ENCODE assay signal across 30 cellular contexts in the genomic region with DNA sequence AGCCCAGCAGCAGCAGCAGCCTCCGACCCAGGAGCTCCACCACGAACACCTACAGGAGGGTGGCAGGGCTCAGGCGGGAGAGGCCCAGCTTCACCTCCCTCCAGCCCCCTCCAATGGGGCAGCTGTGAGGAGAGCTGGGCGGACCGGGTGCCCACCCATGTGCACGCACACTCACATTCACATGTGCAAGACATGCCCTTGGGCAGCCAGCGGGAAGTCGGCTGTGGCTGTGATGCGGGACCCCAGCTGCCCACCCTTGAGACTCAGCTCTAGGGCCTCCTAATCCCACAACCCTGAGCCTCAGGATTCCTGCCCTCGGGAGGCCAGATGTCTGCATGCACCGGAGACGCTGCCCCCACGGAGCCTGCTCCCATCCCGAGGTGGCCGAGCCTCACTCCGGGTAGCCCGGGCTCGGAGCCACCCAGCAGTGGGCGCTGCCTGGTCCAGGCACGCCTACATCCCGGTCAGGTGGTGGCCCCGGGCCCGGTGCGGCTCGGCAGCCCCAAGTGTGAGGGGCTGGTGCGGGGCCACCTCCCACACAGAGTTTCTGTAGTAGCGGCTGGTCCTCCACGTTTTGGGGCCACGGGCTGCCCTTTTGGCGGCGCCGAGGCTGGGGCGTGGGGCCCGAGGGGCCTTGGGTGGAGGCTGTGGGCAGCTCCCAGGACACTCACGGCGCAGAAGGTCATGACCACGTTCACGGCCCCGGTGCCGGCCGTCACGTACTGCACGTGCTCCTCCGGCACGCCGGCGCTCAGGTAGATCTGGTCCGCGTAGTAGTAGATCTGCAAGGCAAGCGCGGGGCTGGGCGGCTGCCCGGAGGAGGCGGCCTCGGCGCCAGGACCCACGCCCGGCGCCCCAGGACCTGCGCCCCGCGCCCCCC. TPM values are rescaled to one million over a fixed set of nuclear protein-coding genes. Genes with fewer than 3 reads are reported as not detected.
DNase-seq lines count a peak whose midpoint lies in the region; ATAC-seq, FAIRE-seq and TF ChIP-seq lines count a peak whose summit lies in the region.
"Had no signal": no experiment of that assay in that cellular context is flagged by ENCODE, and none has a peak within 500 bp of the region (broad histone marks: within the 10 kb centered on the region; RNA-seq: fewer than 3 reads in every experiment).

No MANE protein-coding gene starts in this region.

- BruUV-seq in mammary epithelial cell (replicated peaks; lab: Mats Ljungman, UMichigan) = no TSS peak
- BruUV-seq in MCF 10A (replicated peaks; lab: Mats Ljungman, UMichigan) = no TSS peak
- BruUV-seq in IMR-90 (replicated peaks; lab: Mats Ljungman, UMichigan) = no TSS peak

- CTCF ChIA-PET in mammary epithelial cell (lab: Charles Lee; ENCODE audit: low non-redundant PET) (no interaction called here), MCF 10A (lab: Yijun Ruan, JAX) (interaction anchor here (0.6 to 1.1 kb wide), 4 partner anchors 34 to 1916 kb away, joined by 3 read pairs; no protein-coding TSS in a partner anchor), IMR-90 (lab: Yijun Ruan, JAX) (no interaction called here)

- no peak overlapping the region for H2BK5ac ChIP-seq in IMR-90 (ENCODE audit: low read depth, low read length, poor library complexity, severe bottlenecking)

- TF ChIP-seq RAD21 in IMR-90 (IDR thresholded peaks at IDR 0.05; ENCODE audit: low read length) = no peak

- no peak for ATAC-seq in IMR-90 (ENCODE audit: low read depth)
- ATAC-seq in sciatic nerve = peak; percentile 30

- H3K23ac ChIP-seq in IMR-90 (ENCODE audit: low read depth, low read length) = no peak overlapping the region

- H3K27me3 ChIP-seq in mammary epithelial cell (ENCODE audit: insufficient read depth, low read length) (peaks cover 5% of the 10 kb centered on the region), IMR-90 (ENCODE audit: control insufficient read depth, insufficient read depth, low read length) (peaks cover 45% of the 10 kb centered on the region)
- H3K27me3 ChIP-seq: sigmoid colon had no signal

- H2AK5ac ChIP-seq in IMR-90 (ENCODE audit: low read depth, low read length) = no peak overlapping the region

- no peak overlapping the region for H4K5ac ChIP-seq in IMR-90 (ENCODE audit: low read depth, low read length)

- H3K9ac ChIP-seq in mammary epithelial cell (ENCODE audit: insufficient read depth, low read length) (no peak overlapping the region), IMR-90 (ENCODE audit: low read depth, low read length) (no peak overlapping the region), kidney (ENCODE audit: low read length in 2 of 2) (no peak overlapping the region)
- H3K9ac ChIP-seq: parathyroid adenoma had no signal

- no peak overlapping the region for H4K8ac ChIP-seq in IMR-90 (ENCODE audit: low read depth in 2 of 2, low read length in 2 of 2)

- peak overlapping the region; percentile 78 for H3K4me2 ChIP-seq in mammary epithelial cell (ENCODE audit: insufficient read depth, low read depth, low read length)
- no peak overlapping the region for H3K4me2 ChIP-seq in IMR-90 (ENCODE audit: low read depth, low read length)

- peak overlapping the region in 2 of 3 experiments; percentile 11 to 20 for H3K4me3 ChIP-seq in mammary epithelial cell (replicated peaks in 1 of 3; ENCODE audit: insufficient read depth in 1 of 3, low read depth in 2 of 3, low read length in 3 of 3)
- H3K4me3 ChIP-seq in IMR-90 (ENCODE audit: insufficient read depth, low read depth, low read length) = no peak overlapping the region
- no peak overlapping the region for H3K4me3 ChIP-seq in kidney (ENCODE audit: low read length in 2 of 2)
- H3K4me3 ChIP-seq: sigmoid colon had no signal

- H4K20me1 ChIP-seq in mammary epithelial cell (ENCODE audit: insufficient read depth, low read length) = no peaks in the 10 kb centered on the region
- H4K20me1 ChIP-seq in IMR-90 (ENCODE audit: insufficient read depth, low read length) = no peaks in the 10 kb centered on the region

- no peak overlapping the region for H3K18ac ChIP-seq in IMR-90 (ENCODE audit: low read depth, low read length)

- intact Hi-C loops in mammary epithelial cell (cut with micrococcal nuclease) = no loop called here
- intact Hi-C loops in MCF 10A (cut with micrococcal nuclease) = no loop called here
- intact Hi-C loops in IMR-90 (cut with micrococcal nuclease) = no loop called here
- intact Hi-C loops in kidney (cut with DNase I) = no loop called here
- intact Hi-C loops in sciatic nerve (cut with DNase I) = no loop called here

- no peaks in the 10 kb centered on the region for H3K9me1 ChIP-seq in IMR-90 (ENCODE audit: insufficient read depth, low read length)

- H2BK20ac ChIP-seq in IMR-90 (ENCODE audit: low read depth, low read length) = no peak overlapping the region

- no peaks in the 10 kb centered on the region for H3K79me2 ChIP-seq in mammary epithelial cell (ENCODE audit: insufficient read depth, low read length)
- H3K79me2 ChIP-seq: parathyroid adenoma had no signal

- no peak overlapping the region for H3K14ac ChIP-seq in IMR-90 (replicated peaks; ENCODE audit: low read depth, low read length)

- TF ChIP-seq CTCF in mammary epithelial cell (conservative IDR thresholded peaks at IDR 0.05 in 1 of 2, IDR thresholded peaks at IDR 0.05 in 1 of 2; ENCODE audit: extremely low read depth in 1 of 2, insufficient read depth in 1 of 2, low read depth in 1 of 2, low read length in 2 of 2) (peak in 1 of 2 donors; percentile 11), MCF 10A (IDR thresholded peaks at IDR 0.05; ENCODE audit: unreplicated experiment) (no peak), IMR-90 (conservative IDR thresholded peaks at IDR 0.05; ENCODE audit: low read depth, low read length) (no peak), kidney (IDR thresholded peaks at IDR 0.05; ENCODE audit: borderline replicate concordance, extremely low read depth, insufficient read depth) (no peak)

- H3K9me3 ChIP-seq in mammary epithelial cell (replicated peaks; ENCODE audit: insufficient read depth, low read length) = peaks cover 5% of the 10 kb centered on the region
- peaks cover 12% of the 10 kb centered on the region for H3K9me3 ChIP-seq in IMR-90 (ENCODE audit: control insufficient read depth, insufficient read depth, low read length)
- peaks cover 0 to 7% of the 10 kb centered on the region in 2 donors for H3K9me3 ChIP-seq in kidney (ENCODE audit: control insufficient read depth in 1 of 2, low read length in 2 of 2)

- H3K4me3 Mint-ChIP-seq in MCF 10A (ENCODE audit: unreplicated experiment) = no peak overlapping the region
- H3K4me3 Mint-ChIP-seq: activated CD4-positive, alpha-beta T cell treated with anti-CD3 and anti-CD28 coated beads, Interleukin-2, amount 10 ng/mL, durations not matched to agents 7 days and 5 days; activated T-cell treated with anti-CD3 and anti-CD28 coated beads, Interleukin-2, amount 50 U/mL, for 24 hours; immature natural killer cell; nephron; stimulated activated naive CD8-positive, alpha-beta T cell treated with anti-CD3 and anti-CD28 coated beads, Interleukin-15, Interleukin-2, amounts not matched to agents 100 ng/mL and 50 ng/mL, for 24 hours had no signal

- WGBS in mammary epithelial cell (ENCODE audit: low coverage, missing lambda C conversion rate) = 67% methylated on average over 10 of the region's 62 CpGs
- 45% methylated on average over 33 of the region's 62 CpGs; no CpG with 5 or more reads in 1 of the 2 experiments for WGBS in IMR-90 (ENCODE audit: extremely low coverage in 2 of 2, insufficient read length in 1 of 2), 2 experiments

- H3K36me3 ChIP-seq in mammary epithelial cell (ENCODE audit: insufficient read depth, low read length) (no peaks in the 10 kb centered on the region), IMR-90 (ENCODE audit: control insufficient read depth, insufficient read depth, low read length) (no peaks in the 10 kb centered on the region), kidney (ENCODE audit: control insufficient read depth in 1 of 2, insufficient read depth in 2 of 2, low read length in 2 of 2) (no peaks in the 10 kb centered on the region)
- H3K36me3 ChIP-seq: sigmoid colon had no signal

- in situ Hi-C loops in mammary epithelial cell (cut with MboI; ENCODE audit: low sequenced_read_pairs in 2 of 2) = no loop called here
- in situ Hi-C loops in IMR-90 (cut with MboI; ENCODE audit: low sequenced_read_pairs) = no loop called here

- no peaks in the 10 kb centered on the region for H3K79me1 ChIP-seq in IMR-90 (ENCODE audit: low read depth in 1 of 2, low read length in 2 of 2)

- no peak overlapping the region for H3K56ac ChIP-seq in IMR-90 (ENCODE audit: extremely low read depth, insufficient read depth, low read length)

- no peak for TF ChIP-seq POLR2A in IMR-90 (IDR thresholded peaks at IDR 0.05; ENCODE audit: low read depth, low read length)

- no peak for DNase-seq in mammary epithelial cell
- no peak for DNase-seq in MCF 10A (ENCODE audit: unreplicated experiment)
- DNase-seq in IMR-90 = no peak
- peak; percentile 76 for DNase-seq in kidney
- DNase-seq in sciatic nerve (ENCODE audit: low spot score) = no peak
- no peak for DNase-seq in stimulated activated CD4-positive, alpha-beta T cell treated with anti-CD3 and anti-CD28 coated beads, Interleukin-2, amount 100 ng/mL, for 24 hours
- DNase-seq in NCI-H2029 treated with DMSO at 0.1 percent for 48 hours (lab: John Stamatoyannopoulos, UW) = no peak
- no peak for DNase-seq in NCI-H2227 treated with DMSO at 0.1 percent for 48 hours (lab: John Stamatoyannopoulos, UW)
- DNase-seq: activated CD4-positive, alpha-beta T cell treated with anti-CD3 and anti-CD28 coated beads, Interleukin-2, amount 10 ng/mL, durations not matched to agents 7 days and 5 days; activated naive CD4-positive, alpha-beta T cell; activated T-cell treated with anti-CD3 and anti-CD28 coated beads, Interleukin-2, amount 50 U/mL, for 24 hours; AML-193; GF-D8; hippocampal formation; immature natural killer cell; NCI-H1694; NCI-H510A treated with DMSO at 0.1 percent for 48 hours; NK-92 treated with Interleukin-12 subunit alpha and Interleukin-12 subunit beta, amount 100 ng/mL, for 24 hours; SHP77 treated with DMSO at 0.1 percent for 48 hours; sigmoid colon; T1000 had no signal

- no peak overlapping the region for H3K27ac Mint-ChIP-seq in MCF 10A (ENCODE audit: low read depth, unreplicated experiment)
- H3K27ac Mint-ChIP-seq: activated CD4-positive, alpha-beta T cell treated with anti-CD3 and anti-CD28 coated beads, Interleukin-2, amount 10 ng/mL, durations not matched to agents 7 days and 5 days; activated T-cell treated with anti-CD3 and anti-CD28 coated beads, Interleukin-2, amount 50 U/mL, for 24 hours; immature natural killer cell; nephron; stimulated activated naive CD8-positive, alpha-beta T cell treated with anti-CD3 and anti-CD28 coated beads, Interleukin-15, Interleukin-2, amounts not matched to agents 100 ng/mL and 50 ng/mL, for 24 hours had no signal

- H3K27me3 Mint-ChIP-seq in MCF 10A (ENCODE audit: insufficient read depth, unreplicated experiment) = no peaks in the 10 kb centered on the region
- H3K27me3 Mint-ChIP-seq: activated T-cell treated with anti-CD3 and anti-CD28 coated beads, Interleukin-2, amount 50 U/mL, for 24 hours; stimulated activated naive CD8-positive, alpha-beta T cell treated with anti-CD3 and anti-CD28 coated beads, Interleukin-15, Interleukin-2, amounts not matched to agents 100 ng/mL and 50 ng/mL, for 24 hours had no signal

- H3K9me3 Mint-ChIP-seq in MCF 10A (ENCODE audit: unreplicated experiment) = peaks cover 19% of the 10 kb centered on the region

- peaks cover 4% of the 10 kb centered on the region for H3K36me3 Mint-ChIP-seq in MCF 10A (ENCODE audit: insufficient read depth, unreplicated experiment)

- no peak for FAIRE-seq in kidney (lab: Jason Lieb, UNC)
- FAIRE-seq: A204.1, GM18507 had no signal

- H3K27ac ChIP-seq in mammary epithelial cell (ENCODE audit: insufficient read depth, low read depth, low read length) = no peak overlapping the region
- H3K27ac ChIP-seq in IMR-90 (ENCODE audit: insufficient read depth, low read length) = no peak overlapping the region
- no peak overlapping the region for H3K27ac ChIP-seq in kidney (ENCODE audit: low read depth in 2 of 2, low read length in 2 of 2)
- H3K27ac ChIP-seq: HL-60, parathyroid adenoma, sigmoid colon had no signal

- no peak overlapping the region for H2BK120ac ChIP-seq in IMR-90 (ENCODE audit: low read depth, low read length)

- no peak overlapping the region for H2BK15ac ChIP-seq in IMR-90 (ENCODE audit: low read depth, low read length)

- dilution Hi-C loops in mammary epithelial cell (cut with HindIII; ENCODE audit: low sequenced_read_pairs) = loop anchor here (5.0 kb wide), 1 partner anchor 48 kb away; no protein-coding TSS in a partner anchor
- dilution Hi-C loops in IMR-90 (cut with HindIII; ENCODE audit: low sequenced_read_pairs, unreplicated experiment) = no loop called here

- peak overlapping the region; percentile 84 for H2AFZ ChIP-seq in mammary epithelial cell (ENCODE audit: low read depth, low read length)
- H2AFZ ChIP-seq in IMR-90 (replicated peaks; ENCODE audit: low read length, poor library complexity) = no peak overlapping the region
- H2AFZ ChIP-seq: parathyroid adenoma had no signal

- no peak overlapping the region for H3K4ac ChIP-seq in IMR-90 (ENCODE audit: low read depth, low read length)

- POLR2A ChIA-PET in MCF 10A (lab: Yijun Ruan, JAX) = interaction anchor here (0.6 to 1.2 kb wide), 2 partner anchors 58 to 69 kb away, joined by 3 read pairs; no protein-coding TSS in a partner anchor
- POLR2A ChIA-PET in IMR-90 (lab: Charles Lee; ENCODE audit: unreplicated experiment) = no interaction called here

- H3K4me1 ChIP-seq in mammary epithelial cell (ENCODE audit: insufficient read depth, low read length) (peaks cover 19% of the 10 kb centered on the region), IMR-90 (ENCODE audit: control insufficient read depth, insufficient read depth, low read length) (no peaks in the 10 kb centered on the region), kidney (ENCODE audit: control insufficient read depth in 1 of 2, insufficient read depth in 1 of 2, low read depth in 1 of 2, low read length in 2 of 2) (no peaks in the 10 kb centered on the region)
- H3K4me1 ChIP-seq: parathyroid adenoma had no signal

- H3K4me1 Mint-ChIP-seq in MCF 10A (ENCODE audit: insufficient read depth, unreplicated experiment) = peaks cover 16% of the 10 kb centered on the region
- H3K4me1 Mint-ChIP-seq: activated CD4-positive, alpha-beta T cell treated with anti-CD3 and anti-CD28 coated beads, Interleukin-2, amount 10 ng/mL, durations not matched to agents 7 days and 5 days; immature natural killer cell had no signal

- H2AK9ac ChIP-seq in IMR-90 (replicated peaks; ENCODE audit: low read depth, low read length, poor library complexity) = peak overlapping the region; percentile 55

- no peak overlapping the region for H4K91ac ChIP-seq in IMR-90 (ENCODE audit: insufficient read depth, low read depth, low read length)

RNA-seq across cellular contexts. Expression of gene SLC2A7, which starts 12.9 kb away (rescaled TPM):
- total RNA-seq in mammary epithelial cell (not detected), MCF 10A (2022) (not detected in 2 replicates), IMR-90 (2012; rRNA removed) (not detected in 2 replicates), kidney (not detected), sciatic nerve (not detected)
- polyA plus RNA-seq in mammary epithelial cell (not detected), IMR-90 (2012; rRNA removed) (not detected in 2 replicates), kidney (ENCODE audit: insufficient read depth, low read depth, low replicate concordance) (not detected)
- not detected for polyA minus RNA-seq in mammary epithelial cell
- not detected in 2 replicates for polyA plus RNA-seq in IMR-90 (2012; cell fraction: cytosol; rRNA removed)
- polyA plus RNA-seq in IMR-90 (2012; cell fraction: nucleus; rRNA removed; ENCODE audit: low replicate concordance) = not detected in 2 replicates
- total RNA-seq: activated CD4-positive, alpha-beta T cell treated with anti-CD3 and anti-CD28 coated beads, Interleukin-2, amount 10 ng/mL, durations not matched to agents 7 days and 5 days; cerebellum; liver; mononuclear cell; sigmoid colon had no signal
- polyA plus RNA-seq: immature natural killer cell, liver had no signal

RNA-seq across cellular contexts. Expression of gene SLC2A5, which starts 30.3 kb away (rescaled TPM):
- total RNA-seq in mammary epithelial cell (under 1 TPM; under 0.01 to 0.38 TPM), MCF 10A (2022) (0.39 and 0.61 TPM in 2 replicates), IMR-90 (2012; rRNA removed) (0.18 TPM in 1 of 2 replicates, not detected in the other), kidney (6.4 TPM), sciatic nerve (9.4 TPM)
- polyA plus RNA-seq in mammary epithelial cell (0.19 TPM), IMR-90 (2012; rRNA removed) (0.03 TPM in 1 of 2 replicates, not detected in the other), kidney (ENCODE audit: insufficient read depth, low read depth, low replicate concordance) (9.0 TPM)
- polyA minus RNA-seq in mammary epithelial cell = not detected
- 0.05 TPM in 1 of 2 replicates, not detected in the other for polyA plus RNA-seq in IMR-90 (2012; cell fraction: cytosol; rRNA removed)
- polyA plus RNA-seq in IMR-90 (2012; cell fraction: nucleus; rRNA removed; ENCODE audit: low replicate concordance) = 0.34 and 0.55 TPM in 2 replicates
- total RNA-seq: activated CD4-positive, alpha-beta T cell treated with anti-CD3 and anti-CD28 coated beads, Interleukin-2, amount 10 ng/mL, durations not matched to agents 7 days and 5 days had no signal

Comparison
In these comparisons a context has a peak if more than half of its experiments do, and no peak if none do; other contexts are left out.
1. H3K4me3 ChIP-seq: peak in mammary epithelial cell (2 of 3); none in IMR-90 (single experiment) and kidney (0 of 2).